In genomic region chr17:33564146-33564545, GRCh38 we compare ENCODE assay signal across 9 cellular contexts.
"Had no signal": no experiment of that assay in that cellular context is flagged by ENCODE, and none has a peak within 500 bp of the region (broad histone marks: within the 10 kb centered on the region; RNA-seq: fewer than 3 reads in every experiment).

No MANE protein-coding gene starts in this region.

- H3K4me3 ChIP-seq: GM23248, HAP-1, K562 had no signal

- H3K36me3 ChIP-seq: HAP-1 had no signal

- DNase-seq: GM23248, GOT3, H7, HFFc6, IMR-90, KG1 had no signal

- ATAC-seq: HCT116, K562 had no signal

- H3K27ac ChIP-seq: GM23248 had no signal

- H3K9me3 ChIP-seq: HAP-1 had no signal
